Comparison of ENCODE assay signal across 17 cellular contexts in the genomic region with DNA sequence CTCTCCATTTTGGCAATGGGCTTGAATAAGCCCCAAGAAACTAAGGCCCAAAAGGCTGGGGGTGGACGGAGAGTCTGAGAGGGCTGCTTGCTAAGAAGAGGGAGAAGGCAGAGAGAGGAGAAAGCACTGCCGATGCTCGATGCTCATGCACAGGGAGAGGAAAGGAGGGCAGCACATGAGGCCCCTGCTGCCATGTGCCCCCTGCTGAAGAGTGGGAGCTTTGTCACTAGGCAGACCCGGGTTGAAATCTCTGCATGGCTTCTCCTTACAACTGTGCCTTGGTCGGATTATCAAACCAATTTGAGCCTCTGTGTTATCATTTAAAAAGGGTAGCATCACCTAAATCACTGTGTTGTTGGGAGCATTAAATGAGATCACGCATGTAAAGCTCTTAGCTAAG.
DNase-seq lines count a peak whose midpoint lies in the region; ATAC-seq, FAIRE-seq and TF ChIP-seq lines count a peak whose summit lies in the region.
"Had no signal": no experiment of that assay in that cellular context is flagged by ENCODE, and none has a peak within 500 bp of the region (broad histone marks: within the 10 kb centered on the region; RNA-seq: fewer than 3 reads in every experiment).

No MANE protein-coding gene starts in this region.

- no peak overlapping the region for H4K8ac ChIP-seq in H1 (ENCODE audit: extremely low read depth, insufficient read depth, low read length)

- no peak overlapping the region for H2BK5ac ChIP-seq in H1 (ENCODE audit: low read depth, low read length)

- H3K27me3 ChIP-seq in H1 (replicated peaks in 1 of 4; ENCODE audit: control insufficient read depth in 3 of 4, extremely low read depth in 1 of 4, insufficient read depth in 3 of 4, low read length in 3 of 4): no peaks in the 10 kb centered on the region
- H3K27me3 ChIP-seq in neural progenitor cell: no peaks in the 10 kb centered on the region
- H3K27me3 ChIP-seq in upper lobe of right lung: no peaks in the 10 kb centered on the region
- H3K27me3 ChIP-seq: BLaER1 treated with 17β-estradiol and CSF1 and Interleukin-3, amounts not matched to agents 10 nM and 100 nM had no signal

- POLR2A ChIA-PET in H1 (lab: Charles Lee; ENCODE audit: partially characterized antibody): no interaction called here

- TF ChIP-seq POLR2A in H1 (IDR thresholded peaks at IDR 0.05; ENCODE audit: control extremely low read depth in 1 of 2, low read depth in 2 of 2, low read length in 2 of 2): no peak

- H2AFZ ChIP-seq in H1 (ENCODE audit: low read length) (0 out of 2 replicates have a peak overlapping the region, but pooled peaks have one; percentile 83), neural progenitor cell (replicated peaks) (peak overlapping the region; percentile 86)
- H2AFZ ChIP-seq: GM23248 had no signal

- H3F3A ChIP-seq in neural progenitor cell (ENCODE audit: low read depth): no peaks in the 10 kb centered on the region

- H3K9me3 ChIP-seq in H1 (ENCODE audit: insufficient read depth in 2 of 2, low read depth in 1 of 2, low read length in 1 of 2) (no peaks in the 10 kb centered on the region; a peak in 1 of 4 replicates), neural progenitor cell (ENCODE audit: low read depth) (no peaks in the 10 kb centered on the region), upper lobe of right lung (no peaks in the 10 kb centered on the region)

- H2BK15ac ChIP-seq in H1 (ENCODE audit: low read length): no peak overlapping the region

- H4K5ac ChIP-seq in H1 (ENCODE audit: insufficient read length, low read depth, low read length): no peak overlapping the region

- no peak overlapping the region for H2BK120ac ChIP-seq in H1 (replicated peaks; ENCODE audit: low read depth, low read length)

- no peak overlapping the region for H4K91ac ChIP-seq in H1 (replicated peaks; ENCODE audit: insufficient read length, low read length)

- 81% methylated on average over 6 of the region's 6 CpGs; no CpG with 5 or more reads in 1 of the 2 experiments for WGBS in H1 (ENCODE audit: extremely low coverage in 1 of 2, insufficient coverage in 1 of 2, insufficient read length in 1 of 2, insufficient replicate concordance in 2 of 2, low coverage in 1 of 2, low lambda C conversion rate in 2 of 2, missing lambda C conversion rate in 1 of 2), 2 experiments

- no peaks in the 10 kb centered on the region for H3K79me2 ChIP-seq in H1 (ENCODE audit: control insufficient read depth in 1 of 2, insufficient read depth in 2 of 2, low read length in 2 of 2)
- no peaks in the 10 kb centered on the region for H3K79me2 ChIP-seq in neural progenitor cell (ENCODE audit: low read depth)

- no peaks in the 10 kb centered on the region for H3K4me1 Mint-ChIP-seq in neural progenitor cell
- H3K4me1 Mint-ChIP-seq in stimulated activated naive CD8-positive, alpha-beta T cell treated with anti-CD3 and anti-CD28 coated beads, Interleukin-15, amount 100 ng/mL, for 72 hours: no peaks in the 10 kb centered on the region
- H3K4me1 Mint-ChIP-seq: CD4-positive, CD25-positive, alpha-beta regulatory T cell had no signal

- H3K9me3 Mint-ChIP-seq in neural progenitor cell: peaks cover 6% of the 10 kb centered on the region
- H3K9me3 Mint-ChIP-seq in stimulated activated naive CD8-positive, alpha-beta T cell treated with anti-CD3 and anti-CD28 coated beads, Interleukin-15, amount 100 ng/mL, for 72 hours: no peaks in the 10 kb centered on the region

- H3K23me2 ChIP-seq in H1 (ENCODE audit: low read depth, low read length): no peaks in the 10 kb centered on the region

- H4K20me1 ChIP-seq in H1 (replicated peaks in 1 of 2; ENCODE audit: control insufficient read depth in 1 of 2, insufficient read depth in 2 of 2, low read length in 2 of 2): no peaks in the 10 kb centered on the region
- H4K20me1 ChIP-seq in neural progenitor cell (ENCODE audit: low read depth): no peaks in the 10 kb centered on the region
- H4K20me1 ChIP-seq: BLaER1 treated with 17β-estradiol and CSF1 and Interleukin-3, amounts not matched to agents 10 nM and 100 nM had no signal

- no peak; a peak in 1 of 4 replicates for TF ChIP-seq RAD21 in H1 (IDR thresholded peaks at IDR 0.05 in 1 of 2, conservative IDR thresholded peaks at IDR 0.05 in 1 of 2; ENCODE audit: low read depth in 2 of 2, low read length in 2 of 2)

- FAIRE-seq in D721Med (lab: Jason Lieb, UNC): peak; percentile 90
- no peak for FAIRE-seq in H1 (lab: Jason Lieb, UNC)
- FAIRE-seq: GM12878, GM18507 had no signal

- no peaks in the 10 kb centered on the region for H3K36me3 ChIP-seq in H1 (ENCODE audit: control insufficient read depth in 2 of 4, insufficient read depth in 4 of 4, low read length in 3 of 4)
- H3K36me3 ChIP-seq in neural progenitor cell: no peaks in the 10 kb centered on the region
- no peaks in the 10 kb centered on the region for H3K36me3 ChIP-seq in upper lobe of right lung
- H3K36me3 ChIP-seq: BLaER1 treated with 17β-estradiol and CSF1 and Interleukin-3, amounts not matched to agents 10 nM and 100 nM had no signal

- CTCF ChIA-PET in H1 (lab: Charles Lee; ENCODE audit: partially characterized antibody): no interaction called here

- H3K18ac ChIP-seq in H1 (ENCODE audit: extremely low read depth, low read length): no peak overlapping the region

- no peak overlapping the region for H3K23ac ChIP-seq in H1 (ENCODE audit: insufficient read length)

- ATAC-seq in GM21381 (IDR thresholded peaks at IDR 0.05; ENCODE audit: unreplicated experiment) (no peak), upper lobe of right lung (no peak)
- no peak for ATAC-seq in stimulated activated naive CD8-positive, alpha-beta T cell treated with anti-CD3 and anti-CD28 coated beads, Interleukin-15, amount 100 ng/mL, for 72 hours
- ATAC-seq: GM12878 had no signal

- H3K27ac Mint-ChIP-seq in neural progenitor cell: no peak overlapping the region
- no peak overlapping the region for H3K27ac Mint-ChIP-seq in stimulated activated naive CD8-positive, alpha-beta T cell treated with anti-CD3 and anti-CD28 coated beads, Interleukin-15, amount 100 ng/mL, for 72 hours
- H3K27ac Mint-ChIP-seq: CD4-positive, CD25-positive, alpha-beta regulatory T cell had no signal

- no peaks in the 10 kb centered on the region for H3K36me3 Mint-ChIP-seq in neural progenitor cell
- H3K36me3 Mint-ChIP-seq: CD4-positive, CD25-positive, alpha-beta regulatory T cell had no signal

- H2BK20ac ChIP-seq in H1 (ENCODE audit: low read length): no peak overlapping the region

- DNase-seq in D721Med (ENCODE audit: insufficient read length, low spot score) (no peak), NCI-H524 treated with DMSO at 0.1 percent for 48 hours (lab: John Stamatoyannopoulos, UW) (peak; percentile 70), H1 (ENCODE audit: low read depth in 1 of 2, low spot score in 2 of 2) (no peak), neural progenitor cell (ENCODE audit: low spot score) (no peak), HuH-7 (ENCODE audit: low spot score) (no peak), upper lobe of right lung (no peak)
- no peak for DNase-seq in stimulated activated naive CD8-positive, alpha-beta T cell treated with anti-CD3 and anti-CD28 coated beads, Interleukin-15, amount 100 ng/mL, for 72 hours
- DNase-seq: ACHN; CD4-positive, CD25-positive, alpha-beta regulatory T cell; DMS79; GM23248; H9; IMR-90 had no signal

- intact Hi-C loops in upper lobe of right lung (cut with DNase I): no loop called here

- H3K27ac ChIP-seq in H1 (ENCODE audit: low read depth, low read length) (no peak overlapping the region), neural progenitor cell (no peak overlapping the region), upper lobe of right lung (no peak overlapping the region)
- H3K27ac ChIP-seq: BLaER1 treated with 17β-estradiol and CSF1 and Interleukin-3, amounts not matched to agents 10 nM and 100 nM; GM23248 had no signal

- TF ChIP-seq EP300 in H1 (IDR thresholded peaks at IDR 0.05; ENCODE audit: borderline replicate concordance in 1 of 2, low read depth in 2 of 2, low read length in 2 of 2): no peak

- no peak overlapping the region for H3K4me3 Mint-ChIP-seq in neural progenitor cell
- H3K4me3 Mint-ChIP-seq in stimulated activated naive CD8-positive, alpha-beta T cell treated with anti-CD3 and anti-CD28 coated beads, Interleukin-15, amount 100 ng/mL, for 72 hours: no peak overlapping the region
- H3K4me3 Mint-ChIP-seq: CD4-positive, CD25-positive, alpha-beta regulatory T cell; H9 had no signal

- H2AK5ac ChIP-seq in H1 (ENCODE audit: low read depth, low read length): no peak overlapping the region

- no peak overlapping the region for H3K4ac ChIP-seq in H1 (replicated peaks; ENCODE audit: insufficient read length, low read depth, low read length)

- H2BK12ac ChIP-seq in H1 (ENCODE audit: low read depth, low read length): no peak overlapping the region

- H3K4me2 ChIP-seq in H1 (ENCODE audit: insufficient read depth in 1 of 2, low read depth in 2 of 2, low read length in 2 of 2) (no peak overlapping the region), neural progenitor cell (no peak overlapping the region)
- H3K4me2 ChIP-seq: BLaER1 treated with 17β-estradiol and CSF1 and Interleukin-3, amounts not matched to agents 10 nM and 100 nM had no signal

- no peak overlapping the region for H3K14ac ChIP-seq in H1 (ENCODE audit: insufficient read length)

- H3K56ac ChIP-seq in H1 (replicated peaks; ENCODE audit: insufficient read length, low read depth, low read length): no peak overlapping the region

- no peaks in the 10 kb centered on the region for H3K79me1 ChIP-seq in H1 (ENCODE audit: low read depth, low read length)

- TF ChIP-seq CTCF in D721Med (IDR thresholded peaks at IDR 0.05; ENCODE audit: insufficient read depth, missing control alignments) (peak; percentile 20), H1 (IDR thresholded peaks at IDR 0.05; ENCODE audit: control extremely low read depth in 1 of 3, insufficient read depth in 1 of 3, low read depth in 1 of 3, low read length in 3 of 3) (no peak), neural progenitor cell (IDR thresholded peaks at IDR 0.05) (no peak), upper lobe of right lung (IDR thresholded peaks at IDR 0.05) (no peak)

- peaks cover 2% of the 10 kb centered on the region for H3K27me3 Mint-ChIP-seq in neural progenitor cell (ENCODE audit: insufficient read depth, low read depth)
- no peaks in the 10 kb centered on the region for H3K27me3 Mint-ChIP-seq in stimulated activated naive CD8-positive, alpha-beta T cell treated with anti-CD3 and anti-CD28 coated beads, Interleukin-15, amount 100 ng/mL, for 72 hours
- H3K27me3 Mint-ChIP-seq: CD4-positive, CD25-positive, alpha-beta regulatory T cell had no signal

- H3K4me3 ChIP-seq in H1 (ENCODE audit: extremely low read depth in 1 of 4, insufficient read depth in 2 of 4, low read depth in 3 of 4, low read length in 4 of 4): no peak overlapping the region
- no peak overlapping the region for H3K4me3 ChIP-seq in neural progenitor cell
- H3K4me3 ChIP-seq in upper lobe of right lung: no peak overlapping the region
- H3K4me3 ChIP-seq: BLaER1 treated with 17β-estradiol and CSF1 and Interleukin-3, amounts not matched to agents 10 nM and 100 nM; GM12878; GM23248 had no signal

- no peak overlapping the region for H3K9ac ChIP-seq in H1 (replicated peaks in 1 of 4; ENCODE audit: extremely low read depth in 1 of 4, low read depth in 3 of 4, low read length in 3 of 4)
- no peak overlapping the region for H3K9ac ChIP-seq in neural progenitor cell
- H3K9ac ChIP-seq: BLaER1 treated with 17β-estradiol and CSF1 and Interleukin-3, amounts not matched to agents 10 nM and 100 nM; GM23248 had no signal

- no peaks in the 10 kb centered on the region for H3K4me1 ChIP-seq in H1 (replicated peaks in 1 of 4; ENCODE audit: control insufficient read depth in 3 of 4, insufficient read depth in 4 of 4, low read length in 3 of 4)
- no peaks in the 10 kb centered on the region for H3K4me1 ChIP-seq in neural progenitor cell
- no peaks in the 10 kb centered on the region for H3K4me1 ChIP-seq in upper lobe of right lung
- H3K4me1 ChIP-seq: BLaER1 treated with 17β-estradiol and CSF1 and Interleukin-3, amounts not matched to agents 10 nM and 100 nM had no signal
